Comparison of ENCODE assay signal across 24 cellular contexts in the genomic region with DNA sequence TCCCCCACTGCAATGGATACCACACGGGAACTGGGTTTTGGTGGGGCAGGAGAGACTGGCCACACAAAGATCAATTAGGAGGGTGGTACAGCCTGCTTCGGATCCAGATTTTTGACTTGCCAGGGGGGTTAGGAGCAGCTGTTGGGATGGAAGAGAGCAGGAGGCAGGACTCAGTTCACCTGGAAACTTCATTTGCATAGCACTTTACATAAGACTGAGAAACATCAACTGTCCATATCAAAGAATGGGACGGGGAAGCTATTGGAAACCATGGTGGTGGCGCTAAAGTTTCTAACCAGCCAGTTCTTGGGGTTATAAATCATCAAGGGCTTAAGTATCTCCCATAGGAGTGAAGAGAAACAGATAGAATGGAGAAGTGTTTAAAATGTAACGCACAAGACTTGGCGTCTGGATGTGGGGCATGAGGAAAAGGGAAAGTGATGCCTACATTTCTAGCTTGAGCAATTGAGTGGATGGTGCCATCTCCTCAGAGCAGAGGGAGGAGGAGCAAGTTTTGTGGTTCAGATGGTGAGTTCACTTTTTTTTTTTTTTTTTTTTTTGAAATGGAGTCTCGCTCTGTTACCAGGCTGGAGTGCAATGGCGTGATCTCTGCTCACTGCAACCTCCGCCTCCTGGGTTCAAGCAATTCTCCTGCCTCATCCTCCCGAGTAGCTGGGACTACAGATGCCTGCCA. TPM values are rescaled to one million over a fixed set of nuclear protein-coding genes. Genes with fewer than 3 reads are reported as not detected.
DNase-seq lines count a peak whose midpoint lies in the region; ATAC-seq and TF ChIP-seq lines count a peak whose summit lies in the region.
"Had no signal": no experiment of that assay in that cellular context is flagged by ENCODE, and none has a peak within 500 bp of the region (broad histone marks: within the 10 kb centered on the region; RNA-seq: fewer than 3 reads in every experiment).

No MANE protein-coding gene starts in this region.

- CTCF ChIA-PET in activated CD4-positive, alpha-beta memory T cell treated with anti-CD3 and anti-CD28 coated beads, Interleukin-2, amount 10 ng/mL, durations not matched to agents 7 days and 5 days (lab: Charles Lee): interaction anchor here (0.7 to 6.1 kb wide), 7 partner anchors 16 to 263 kb away, joined by 3 to 67 read pairs (median 3); a partner anchor contains a TSS

- H3K36me3 Mint-ChIP-seq in activated CD4-positive, alpha-beta memory T cell treated with anti-CD3 and anti-CD28 coated beads, Interleukin-2, amount 10 ng/mL, durations not matched to agents 7 days and 5 days (ENCODE audit: low read depth): no peaks in the 10 kb centered on the region

- no peaks in the 10 kb centered on the region for H3K9me3 Mint-ChIP-seq in activated CD4-positive, alpha-beta memory T cell treated with anti-CD3 and anti-CD28 coated beads, Interleukin-2, amount 10 ng/mL, durations not matched to agents 7 days and 5 days

- no peaks in the 10 kb centered on the region for H3K9me3 ChIP-seq in neutrophil
- H3K9me3 ChIP-seq: stomach, upper lobe of left lung had no signal

- H3K27me3 ChIP-seq in neutrophil: no peaks in the 10 kb centered on the region
- H3K27me3 ChIP-seq: dorsolateral prefrontal cortex, foreskin keratinocyte, hepatocyte, upper lobe of left lung had no signal

- no peaks in the 10 kb centered on the region for H3K27me3 Mint-ChIP-seq in activated CD4-positive, alpha-beta memory T cell treated with anti-CD3 and anti-CD28 coated beads, Interleukin-2, amount 10 ng/mL, durations not matched to agents 7 days and 5 days

- H3K4me1 ChIP-seq in neutrophil (ENCODE audit: control insufficient read depth in 1 of 2, insufficient read depth in 1 of 2, low read depth in 1 of 2, low read length in 1 of 2): peaks cover 29 to 39% of the 10 kb centered on the region in 2 experiments
- H3K4me1 ChIP-seq: foreskin keratinocyte had no signal

- peak overlapping the region; percentile 8 for H3K27ac Mint-ChIP-seq in activated CD4-positive, alpha-beta memory T cell treated with anti-CD3 and anti-CD28 coated beads, Interleukin-2, amount 10 ng/mL, durations not matched to agents 7 days and 5 days

- no peaks in the 10 kb centered on the region for H3K36me3 ChIP-seq in neutrophil
- H3K36me3 ChIP-seq: stomach, upper lobe of left lung had no signal

- H3K4me3 Mint-ChIP-seq in activated CD4-positive, alpha-beta memory T cell treated with anti-CD3 and anti-CD28 coated beads, Interleukin-2, amount 10 ng/mL, durations not matched to agents 7 days and 5 days: no peak overlapping the region

- H3K27ac ChIP-seq in neutrophil: peak overlapping the region; percentile 81
- H3K27ac ChIP-seq: foreskin keratinocyte, hepatocyte, KMS-11, stomach, upper lobe of left lung had no signal

- no peak for TF ChIP-seq CTCF in neutrophil (IDR thresholded peaks at IDR 0.05)

- peaks cover 26% of the 10 kb centered on the region for H3K4me1 Mint-ChIP-seq in activated CD4-positive, alpha-beta memory T cell treated with anti-CD3 and anti-CD28 coated beads, Interleukin-2, amount 10 ng/mL, durations not matched to agents 7 days and 5 days

- peak overlapping the region in 1 of 2 experiments; percentile 44 for H3K4me3 ChIP-seq in neutrophil (ENCODE audit: low read depth in 1 of 2, low read length in 1 of 2)
- H3K4me3 ChIP-seq: dorsolateral prefrontal cortex, hepatocyte, lung, stomach, upper lobe of left lung had no signal

- DNase-seq in HCEC 1CT (peak; percentile 11), NCI-H526 treated with DMSO at 0.1 percent for 48 hours (lab: John Stamatoyannopoulos, UW) (peak; percentile 74), NCI-H748 treated with DMSO at 0.1 percent for 48 hours (lab: John Stamatoyannopoulos, UW) (no peak), NCI-H446 treated with DMSO at 0.1 percent for 48 hours (lab: John Stamatoyannopoulos, UW) (no peak)
- no peak for DNase-seq in activated CD4-positive, alpha-beta memory T cell treated with anti-CD3 and anti-CD28 coated beads, Interleukin-2, amount 10 ng/mL, durations not matched to agents 7 days and 5 days
- DNase-seq: activated naive CD4-positive, alpha-beta T cell; anterior cingulate cortex; Calu3; caudate nucleus; dorsolateral prefrontal cortex; foreskin keratinocyte; NCI-H1092; NCI-H2029; NCI-H510A; nucleus accumbens; Right ventricle myocardium superior; stimulated activated CD4-positive, alpha-beta T cell treated with anti-CD3 and anti-CD28 coated beads, Interleukin-4, amount 100 ng/mL, for 4 hours; stomach; upper lobe of left lung had no signal

- no peak for ATAC-seq in HG02798 (IDR thresholded peaks at IDR 0.05; ENCODE audit: poor library complexity, unreplicated experiment)
- ATAC-seq: foreskin keratinocyte had no signal

- POLR2A ChIA-PET in activated CD4-positive, alpha-beta memory T cell treated with anti-CD3 and anti-CD28 coated beads, Interleukin-2, amount 10 ng/mL, durations not matched to agents 7 days and 5 days (lab: Charles Lee): interaction anchor here (3.5 kb wide), 1 partner anchor 33 kb away, joined by 44 read pairs; no protein-coding TSS in a partner anchor

RNA-seq across cellular contexts. Expression of a gene that starts 6.4 kb away (rescaled TPM):
- total RNA-seq in activated CD4-positive, alpha-beta memory T cell treated with anti-CD3 and anti-CD28 coated beads, Interleukin-2, amount 10 ng/mL, durations not matched to agents 7 days and 5 days: 10 to 100 TPM; 63.2 to 65.0 TPM

RNA-seq across cellular contexts. Expression of a gene that starts 34.3 kb away (rescaled TPM):
- 100 to 1,000 TPM; 106 to 107 TPM for total RNA-seq in activated CD4-positive, alpha-beta memory T cell treated with anti-CD3 and anti-CD28 coated beads, Interleukin-2, amount 10 ng/mL, durations not matched to agents 7 days and 5 days

RNA-seq across cellular contexts. Expression of a gene that starts 41.8 kb away (rescaled TPM):
- total RNA-seq in activated CD4-positive, alpha-beta memory T cell treated with anti-CD3 and anti-CD28 coated beads, Interleukin-2, amount 10 ng/mL, durations not matched to agents 7 days and 5 days: 10 to 100 TPM; 78.4 to 86.1 TPM

RNA-seq across cellular contexts. Expression of a gene that starts 55.7 kb away (rescaled TPM):
- 10 to 100 TPM; 34.5 to 38.6 TPM for total RNA-seq in activated CD4-positive, alpha-beta memory T cell treated with anti-CD3 and anti-CD28 coated beads, Interleukin-2, amount 10 ng/mL, durations not matched to agents 7 days and 5 days

Comparison
In these comparisons a context has a peak if more than half of its experiments do, and no peak if none do; other contexts are left out.
1. DNase-seq: peak in HCEC 1CT (single experiment) and NCI-H526 treated with DMSO at 0.1 percent for 48 hours (single experiment); none in activated CD4-positive, alpha-beta memory T cell treated with anti-CD3 and anti-CD28 coated beads, Interleukin-2, amount 10 ng/mL, durations not matched to agents 7 days and 5 days (single experiment), NCI-H748 treated with DMSO at 0.1 percent for 48 hours (single experiment) and NCI-H446 treated with DMSO at 0.1 percent for 48 hours (single experiment).